In the genomic region with DNA sequence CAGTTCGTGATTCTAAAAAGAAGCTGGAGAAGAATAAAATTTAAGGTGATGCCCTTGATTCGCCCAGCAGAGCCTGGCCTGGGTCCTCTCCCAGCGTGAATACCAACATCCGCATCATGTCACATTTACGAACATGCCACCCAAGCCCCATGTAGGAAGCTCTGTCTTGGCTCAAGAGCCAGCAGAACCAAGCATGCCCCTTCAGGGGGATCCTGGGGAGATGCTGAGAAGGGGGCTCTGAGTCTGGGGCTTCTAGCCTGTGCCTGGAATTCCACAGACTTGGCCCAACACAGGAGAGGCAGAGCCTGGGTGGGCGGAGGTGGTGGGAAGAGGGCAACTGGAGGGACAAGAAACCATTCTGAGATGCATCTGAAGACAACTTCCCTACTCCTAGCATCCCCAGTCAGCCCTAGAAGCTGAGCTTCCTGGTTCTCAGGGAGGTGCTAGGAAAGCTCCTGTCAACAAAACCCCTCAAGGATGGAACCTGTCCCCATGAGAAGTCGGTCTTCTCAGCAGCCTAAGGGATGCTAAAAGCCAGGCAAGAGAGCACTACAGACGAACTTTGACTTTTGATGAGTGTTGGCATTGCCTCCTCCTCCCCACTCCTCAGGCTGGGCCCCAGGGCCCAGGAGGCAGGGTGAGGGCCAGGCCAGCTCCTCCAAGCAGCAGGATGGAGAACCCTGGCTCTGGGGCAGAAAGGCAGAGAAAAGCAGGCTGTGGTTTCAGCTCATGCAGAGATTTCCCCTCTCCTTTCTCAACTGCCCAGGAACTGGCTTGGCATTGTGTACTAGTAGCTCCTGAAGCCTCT, we compare ENCODE assay signal across 23 cellular contexts. TPM values are rescaled to one million over a fixed set of nuclear protein-coding genes. Genes with fewer than 3 reads are reported as not detected.
DNase-seq lines count a peak whose midpoint lies in the region; ATAC-seq and TF ChIP-seq lines count a peak whose summit lies in the region.
"Had no signal": no experiment of that assay in that cellular context is flagged by ENCODE, and none has a peak within 500 bp of the region (broad histone marks: within the 10 kb centered on the region; RNA-seq: fewer than 3 reads in every experiment).

No MANE protein-coding gene starts in this region.

- peaks cover 65% of the 10 kb centered on the region for H3K36me3 ChIP-seq in PC-3 (ENCODE audit: low read depth, low read length)
- peaks cover 98% of the 10 kb centered on the region for H3K36me3 ChIP-seq in OCI-LY7 (ENCODE audit: insufficient read depth, low read length)

- H4K20me1 ChIP-seq in PC-3 (ENCODE audit: low read length) (no peaks in the 10 kb centered on the region), OCI-LY7 (ENCODE audit: insufficient read depth, low read length) (no peaks in the 10 kb centered on the region)

- H3F3A ChIP-seq in PC-3 (ENCODE audit: low read length, unreplicated experiment): no peaks in the 10 kb centered on the region

- H3K4me3 ChIP-seq in PC-3 (ENCODE audit: low read length) (no peak overlapping the region), OCI-LY7 (ENCODE audit: low read depth, low read length, poor library complexity, severe bottlenecking) (no peak overlapping the region)
- H3K4me3 ChIP-seq: pancreas, SK-N-MC, stomach, thyroid gland had no signal

- intact Hi-C loops in PC-3 (cut with micrococcal nuclease): no loop called here
- intact Hi-C loops in OCI-LY7 (cut with micrococcal nuclease; ENCODE audit: unreplicated experiment): no loop called here

- H3K4me2 ChIP-seq in PC-3 (ENCODE audit: low read length) (no peak overlapping the region), OCI-LY7 (ENCODE audit: low read length) (no peak overlapping the region)

- H3K27me3 Mint-ChIP-seq in activated naive CD4-positive, alpha-beta T cell treated with anti-CD3 and anti-CD28 coated beads, Interleukin-2, amount 10 ng/mL, durations not matched to agents 7 days and 5 days: no peaks in the 10 kb centered on the region
- H3K27me3 Mint-ChIP-seq: B cell, memory B cell had no signal

- CTCF ChIA-PET in activated naive CD4-positive, alpha-beta T cell treated with anti-CD3 and anti-CD28 coated beads, Interleukin-2, amount 10 ng/mL, durations not matched to agents 7 days and 5 days (lab: Charles Lee): no interaction called here
- CTCF ChIA-PET in PC-3 (lab: Charles Lee): no interaction called here
- CTCF ChIA-PET in OCI-LY7 (lab: Charles Lee; ENCODE audit: unreplicated experiment): no interaction called here

- H2AFZ ChIP-seq in PC-3 (ENCODE audit: low read length) (no peak overlapping the region), OCI-LY7 (ENCODE audit: low read length) (no peak overlapping the region)

- no peak overlapping the region for H3K4me3 Mint-ChIP-seq in activated naive CD4-positive, alpha-beta T cell treated with anti-CD3 and anti-CD28 coated beads, Interleukin-2, amount 10 ng/mL, durations not matched to agents 7 days and 5 days
- H3K4me3 Mint-ChIP-seq: B cell; CD8-positive, alpha-beta T cell; memory B cell; neural crest cell had no signal

- DNase-seq in activated naive CD4-positive, alpha-beta T cell treated with anti-CD3 and anti-CD28 coated beads, Interleukin-2, amount 10 ng/mL, durations not matched to agents 7 days and 5 days: no peak
- DNase-seq in activated naive CD4-positive, alpha-beta T cell treated with anti-CD3 and anti-CD28 coated beads, Interleukin-2, amount 50 U/mL, for 16 hours: no peak
- peak; percentile 26 for DNase-seq in activated CD8-positive, alpha-beta memory T cell treated with anti-CD3 and anti-CD28 coated beads, Interleukin-2, amount 50 U/mL, for 48 hours
- peak; percentile 65 for DNase-seq in mesenteric fat pad (ENCODE audit: low spot score)
- DNase-seq in PC-3: no peak
- no peak for DNase-seq in OCI-LY7 (ENCODE audit: low spot score)
- DNase-seq: activated CD4-positive, alpha-beta T cell treated with anti-CD3 and anti-CD28 coated beads, Interleukin-2, amount 50 U/mL, for 4 hours; activated CD4-positive, CD25-positive, alpha-beta regulatory T cell; effector CD4-positive, alpha-beta T cell; NCI-H2029; NCI-H524; stimulated activated CD4-positive, alpha-beta T cell treated with anti-CD3 and anti-CD28 coated beads, Interleukin-1b, Interleukin-23, amount 100 ng/mL, for 48 hours; stomach; thyroid gland had no signal

- H3K27ac ChIP-seq in C4-2B (peak overlapping the region; percentile 42), PC-3 (ENCODE audit: low read length) (no peak overlapping the region), OCI-LY7 (ENCODE audit: low read depth, low read length, poor library complexity, severe bottlenecking) (no peak overlapping the region)
- H3K27ac ChIP-seq: pancreas, SK-N-MC, stomach, thyroid gland had no signal

- H3K9ac ChIP-seq in PC-3 (ENCODE audit: low read length): no peak overlapping the region

- H3K9me3 Mint-ChIP-seq in activated naive CD4-positive, alpha-beta T cell treated with anti-CD3 and anti-CD28 coated beads, Interleukin-2, amount 10 ng/mL, durations not matched to agents 7 days and 5 days: no peaks in the 10 kb centered on the region
- H3K9me3 Mint-ChIP-seq: CD8-positive, alpha-beta T cell; memory B cell; neural crest cell had no signal

- POLR2A ChIA-PET in PC-3 (lab: Charles Lee; ENCODE audit: unreplicated experiment): no interaction called here
- POLR2A ChIA-PET in OCI-LY7 (lab: Charles Lee): interaction anchor here (1.0 kb wide), 1 partner anchor 11 kb away, joined by 3 read pairs; no protein-coding TSS in a partner anchor

- H3K79me2 ChIP-seq in PC-3 (ENCODE audit: low read length) (no peaks in the 10 kb centered on the region), OCI-LY7 (ENCODE audit: insufficient read depth, low read depth, low read length) (no peaks in the 10 kb centered on the region)

- H3K27ac Mint-ChIP-seq in activated naive CD4-positive, alpha-beta T cell treated with anti-CD3 and anti-CD28 coated beads, Interleukin-2, amount 10 ng/mL, durations not matched to agents 7 days and 5 days: peak overlapping the region; percentile 80
- H3K27ac Mint-ChIP-seq: B cell; CD8-positive, alpha-beta T cell; memory B cell had no signal

- H3K27me3 ChIP-seq in PC-3 (ENCODE audit: low read length): no peaks in the 10 kb centered on the region
- H3K27me3 ChIP-seq: pancreas, stomach, thyroid gland had no signal

- ATAC-seq in PC-3 (no peak), GM19452 (IDR thresholded peaks at IDR 0.05; ENCODE audit: unreplicated experiment) (no peak)
- ATAC-seq: CD8-positive, alpha-beta T cell; left colon had no signal

- H3K4me1 Mint-ChIP-seq in activated naive CD4-positive, alpha-beta T cell treated with anti-CD3 and anti-CD28 coated beads, Interleukin-2, amount 10 ng/mL, durations not matched to agents 7 days and 5 days: peaks cover 4% of the 10 kb centered on the region
- H3K4me1 Mint-ChIP-seq: B cell, memory B cell, neural crest cell had no signal

- TF ChIP-seq CTCF in C4-2B (conservative IDR thresholded peaks at IDR 0.05): no peak
- no peak for TF ChIP-seq CTCF in PC-3 (conservative IDR thresholded peaks at IDR 0.05; ENCODE audit: low read depth, low read length)
- no peak for TF ChIP-seq CTCF in OCI-LY7 (conservative IDR thresholded peaks at IDR 0.05; ENCODE audit: low read length)

- no peaks in the 10 kb centered on the region for H3K4me1 ChIP-seq in PC-3 (ENCODE audit: insufficient read depth, low read length)
- no peaks in the 10 kb centered on the region for H3K4me1 ChIP-seq in OCI-LY7 (ENCODE audit: insufficient read depth, low read length, poor library complexity, severe bottlenecking)

- H3K36me3 Mint-ChIP-seq in activated naive CD4-positive, alpha-beta T cell treated with anti-CD3 and anti-CD28 coated beads, Interleukin-2, amount 10 ng/mL, durations not matched to agents 7 days and 5 days: peaks cover 49% of the 10 kb centered on the region

- BruUV-seq in PC-3 (replicated peaks; lab: Mats Ljungman, UMichigan) (no TSS peak), OCI-LY7 (replicated peaks; lab: Mats Ljungman, UMichigan) (no TSS peak)

- H3K9me2 ChIP-seq in PC-3 (replicated peaks; ENCODE audit: low read length) (no peaks in the 10 kb centered on the region), OCI-LY7 (ENCODE audit: insufficient read depth, low read length) (no peaks in the 10 kb centered on the region)

- H3K9me3 ChIP-seq in PC-3 (ENCODE audit: low read length) (no peaks in the 10 kb centered on the region), OCI-LY7 (ENCODE audit: low read length) (no peaks in the 10 kb centered on the region)
- H3K9me3 ChIP-seq: pancreas, stomach, thyroid gland had no signal

RNA-seq across cellular contexts. Expression of gene POLR1A, which starts 57.9 kb away (rescaled TPM):
- 43.6 TPM for total RNA-seq in mesenteric fat pad
- 25.1 and 36.5 TPM in 2 replicates for total RNA-seq in PC-3 (2014; rRNA removed)
- 17.5 and 24.0 TPM in 2 replicates for total RNA-seq in OCI-LY7 (2014; rRNA removed; shearing (Covaris generic))
- total RNA-seq in OCI-LY7 (2022): 42.3 and 53.3 TPM in 2 replicates

RNA-seq across cellular contexts. Expression of gene PTCD3, which starts 58.3 kb away (rescaled TPM):
- total RNA-seq in mesenteric fat pad (73.5 TPM), PC-3 (2014; rRNA removed) (75.6 and 94.7 TPM in 2 replicates), OCI-LY7 (2022) (215 and 227 TPM in 2 replicates)
- 152 and 164 TPM in 2 replicates for total RNA-seq in OCI-LY7 (2014; rRNA removed; shearing (Covaris generic))

Comparison
In these comparisons a context has a peak if more than half of its experiments do, and no peak if none do; other contexts are left out.
1. DNase-seq: peak in activated CD8-positive, alpha-beta memory T cell treated with anti-CD3 and anti-CD28 coated beads, Interleukin-2, amount 50 U/mL, for 48 hours (single experiment) and mesenteric fat pad (single experiment); none in activated naive CD4-positive, alpha-beta T cell treated with anti-CD3 and anti-CD28 coated beads, Interleukin-2, amount 10 ng/mL, durations not matched to agents 7 days and 5 days (single experiment), activated naive CD4-positive, alpha-beta T cell treated with anti-CD3 and anti-CD28 coated beads, Interleukin-2, amount 50 U/mL, for 16 hours (single experiment), PC-3 (single experiment) and OCI-LY7 (single experiment).